In the genomic region with DNA sequence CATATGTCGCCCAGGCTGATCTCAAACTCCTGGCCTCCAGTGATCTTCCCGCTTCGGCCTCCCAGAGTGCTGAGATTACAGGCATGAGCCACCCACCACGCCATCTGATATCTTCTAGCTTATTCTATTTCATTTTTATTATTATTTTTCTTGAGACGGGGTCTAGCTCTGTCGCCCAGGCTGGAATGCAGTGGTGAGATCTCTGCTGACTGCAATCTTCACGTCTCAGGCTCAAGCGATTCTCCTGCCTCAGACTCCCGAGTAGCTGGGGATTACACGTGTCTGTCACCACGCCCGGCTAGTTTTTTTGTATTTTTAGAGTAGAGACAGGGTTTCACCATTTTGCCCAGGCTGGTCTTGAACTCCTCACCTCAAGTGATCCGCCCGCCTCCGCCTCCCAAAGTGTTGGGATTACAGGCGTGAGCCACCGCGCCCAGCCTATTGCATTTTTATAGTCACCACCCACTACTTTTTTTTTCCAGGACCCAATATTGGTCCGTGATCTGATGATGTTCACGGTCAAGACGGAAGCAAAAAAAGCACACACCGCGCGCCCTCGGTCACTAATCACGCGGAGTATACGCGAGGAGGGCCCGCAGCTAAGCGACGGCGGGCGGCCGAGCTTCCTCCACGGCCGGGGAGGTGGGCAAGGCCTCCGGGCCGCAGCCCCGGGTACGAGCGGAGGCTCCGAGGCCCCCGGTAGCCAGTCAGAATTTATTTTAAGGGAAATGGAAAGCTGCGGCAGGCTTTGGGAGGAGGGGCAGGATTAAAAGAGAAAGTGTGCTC, we compare ENCODE assay signal across 1 cellular context.
TF ChIP-seq lines count a peak whose summit lies in the region.

No MANE protein-coding gene starts in this region.

TF ChIP-seq in HepG2, 621 proteins besides CTCF, POLR2A, EP300 and RAD21 (continued from another document and continues in another):
- TF ChIP-seq, protein P1, sequence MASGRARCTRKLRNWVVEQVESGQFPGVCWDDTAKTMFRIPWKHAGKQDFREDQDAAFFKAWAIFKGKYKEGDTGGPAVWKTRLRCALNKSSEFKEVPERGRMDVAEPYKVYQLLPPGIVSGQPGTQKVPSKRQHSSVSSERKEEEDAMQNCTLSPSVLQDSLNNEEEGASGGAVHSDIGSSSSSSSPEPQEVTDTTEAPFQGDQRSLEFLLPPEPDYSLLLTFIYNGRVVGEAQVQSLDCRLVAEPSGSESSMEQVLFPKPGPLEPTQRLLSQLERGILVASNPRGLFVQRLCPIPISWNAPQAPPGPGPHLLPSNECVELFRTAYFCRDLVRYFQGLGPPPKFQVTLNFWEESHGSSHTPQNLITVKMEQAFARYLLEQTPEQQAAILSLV (CRISPR knock-in tag; IDR thresholded peaks at IDR 0.05; ENCODE audit: borderline replicate concordance): 0 out of 2 replicates have a peak, but pooled peaks have one; percentile 71
- TF ChIP-seq, protein P2, sequence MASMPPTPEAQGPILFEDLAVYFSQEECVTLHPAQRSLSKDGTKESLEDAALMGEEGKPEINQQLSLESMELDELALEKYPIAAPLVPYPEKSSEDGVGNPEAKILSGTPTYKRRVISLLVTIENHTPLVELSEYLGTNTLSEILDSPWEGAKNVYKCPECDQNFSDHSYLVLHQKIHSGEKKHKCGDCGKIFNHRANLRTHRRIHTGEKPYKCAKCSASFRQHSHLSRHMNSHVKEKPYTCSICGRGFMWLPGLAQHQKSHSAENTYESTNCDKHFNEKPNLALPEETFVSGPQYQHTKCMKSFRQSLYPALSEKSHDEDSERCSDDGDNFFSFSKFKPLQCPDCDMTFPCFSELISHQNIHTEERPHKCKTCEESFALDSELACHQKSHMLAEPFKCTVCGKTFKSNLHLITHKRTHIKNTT (CRISPR knock-in tag; IDR thresholded peaks at IDR 0.05): no peak
- TF ChIP-seq TP53 (CRISPR knock-in tag; conservative IDR thresholded peaks at IDR 0.05): no peak
- no peak for TF ChIP-seq MZF1 (CRISPR knock-in tag; IDR thresholded peaks at IDR 0.05; ENCODE audit: borderline replicate concordance)
- TF ChIP-seq NR2F6 (IDR thresholded peaks at IDR 0.05): no peak
- TF ChIP-seq NR2F6 (CRISPR knock-in tag; IDR thresholded peaks at IDR 0.05): no peak
- TF ChIP-seq ZNF746 (CRISPR knock-in tag; IDR thresholded peaks at IDR 0.05): peak; percentile 5; the same call in 1 of the 2 replicates
- no peak for TF ChIP-seq ATRX (CRISPR knock-in tag; IDR thresholded peaks at IDR 0.05; ENCODE audit: borderline replicate concordance)
- no peak for TF ChIP-seq SOX13 (IDR thresholded peaks at IDR 0.05)
- TF ChIP-seq SOX13 (CRISPR knock-in tag; conservative IDR thresholded peaks at IDR 0.05 in 1 of 2, IDR thresholded peaks at IDR 0.05 in 1 of 2): no peak
- peak; percentile 75; the same call in 1 of the 2 replicates for TF ChIP-seq AHR (CRISPR knock-in tag; IDR thresholded peaks at IDR 0.05)
- TF ChIP-seq MAFK (conservative IDR thresholded peaks at IDR 0.05 in 1 of 2, IDR thresholded peaks at IDR 0.05 in 1 of 2; ENCODE audit: low read length in 2 of 2): no peak
- TF ChIP-seq CBX5 (CRISPR knock-in tag; IDR thresholded peaks at IDR 0.05; ENCODE audit: borderline replicate concordance): peak; percentile 61; the same call in 1 of the 2 replicates
- TF ChIP-seq MED1 (CRISPR knock-in tag; IDR thresholded peaks at IDR 0.05): no peak
- 0 out of 2 replicates have a peak, but pooled peaks have one; percentile 2 for TF ChIP-seq ZNF510 (CRISPR knock-in tag; IDR thresholded peaks at IDR 0.05; ENCODE audit: low read depth)
- 0 out of 2 replicates have a peak, but pooled peaks have one; percentile 7 for TF ChIP-seq ZNF773 (CRISPR knock-in tag; IDR thresholded peaks at IDR 0.05; ENCODE audit: borderline replicate concordance)
- TF ChIP-seq ZBTB38 (CRISPR knock-in tag; IDR thresholded peaks at IDR 0.05): peak; percentile 10; the same call in 1 of the 2 replicates
- no peak for TF ChIP-seq ZFP36 (IDR thresholded peaks at IDR 0.05; ENCODE audit: borderline replicate concordance, low read depth, low read length, partially characterized antibody)
- TF ChIP-seq GLI4 (CRISPR knock-in tag; IDR thresholded peaks at IDR 0.05; ENCODE audit: borderline replicate concordance): peak; percentile 89
- peak; percentile 21; the same call in 1 of the 2 replicates for TF ChIP-seq ZNF589 (CRISPR knock-in tag; conservative IDR thresholded peaks at IDR 0.05)
- TF ChIP-seq KLF6 (CRISPR knock-in tag; IDR thresholded peaks at IDR 0.05): 0 out of 2 replicates have a peak, but pooled peaks have one; percentile 57
- TF ChIP-seq ZIK1 (CRISPR knock-in tag; IDR thresholded peaks at IDR 0.05; ENCODE audit: borderline replicate concordance, low read depth): no peak
- TF ChIP-seq GATAD1 (CRISPR knock-in tag; IDR thresholded peaks at IDR 0.05): 0 out of 2 replicates have a peak, but pooled peaks have one; percentile 38
- no peak for TF ChIP-seq ZNF468 (CRISPR knock-in tag; IDR thresholded peaks at IDR 0.05)
- TF ChIP-seq POLR2G (IDR thresholded peaks at IDR 0.05; ENCODE audit: low read depth, low read length): peak; percentile 77
- no peak for TF ChIP-seq MXD4 (CRISPR knock-in tag; IDR thresholded peaks at IDR 0.05)
- TF ChIP-seq IRX3 (CRISPR knock-in tag; IDR thresholded peaks at IDR 0.05; ENCODE audit: borderline replicate concordance, low read depth): no peak
- TF ChIP-seq ZNF496 (CRISPR knock-in tag; IDR thresholded peaks at IDR 0.05; ENCODE audit: insufficient replicate concordance): no peak
- TF ChIP-seq, protein P3, sequence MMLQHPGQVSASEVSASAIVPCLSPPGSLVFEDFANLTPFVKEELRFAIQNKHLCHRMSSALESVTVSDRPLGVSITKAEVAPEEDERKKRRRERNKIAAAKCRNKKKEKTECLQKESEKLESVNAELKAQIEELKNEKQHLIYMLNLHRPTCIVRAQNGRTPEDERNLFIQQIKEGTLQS (CRISPR knock-in tag; IDR thresholded peaks at IDR 0.05): 0 out of 2 replicates have a peak, but pooled peaks have one; percentile 39
- TF ChIP-seq CBX1 (IDR thresholded peaks at IDR 0.05; ENCODE audit: low read depth): no peak
- no peak for TF ChIP-seq ZNF557 (CRISPR knock-in tag; IDR thresholded peaks at IDR 0.05)
- TF ChIP-seq ZNF761 (CRISPR knock-in tag; conservative IDR thresholded peaks at IDR 0.05): no peak
- TF ChIP-seq CAMTA2 (CRISPR knock-in tag; IDR thresholded peaks at IDR 0.05; ENCODE audit: borderline replicate concordance): no peak
- TF ChIP-seq ZNF776 (CRISPR knock-in tag; IDR thresholded peaks at IDR 0.05): no peak
- 0 out of 2 replicates have a peak, but pooled peaks have one; percentile 9 for TF ChIP-seq ZNF292 (CRISPR knock-in tag; IDR thresholded peaks at IDR 0.05; ENCODE audit: borderline replicate concordance, low read depth)
- TF ChIP-seq HNRNPUL1 (IDR thresholded peaks at IDR 0.05; ENCODE audit: low read depth, low read length): no peak
- no peak for TF ChIP-seq ZNF432 (CRISPR knock-in tag; IDR thresholded peaks at IDR 0.05; ENCODE audit: borderline replicate concordance)
- no peak for TF ChIP-seq RFX3 (CRISPR knock-in tag; IDR thresholded peaks at IDR 0.05)
- TF ChIP-seq, protein P4, sequence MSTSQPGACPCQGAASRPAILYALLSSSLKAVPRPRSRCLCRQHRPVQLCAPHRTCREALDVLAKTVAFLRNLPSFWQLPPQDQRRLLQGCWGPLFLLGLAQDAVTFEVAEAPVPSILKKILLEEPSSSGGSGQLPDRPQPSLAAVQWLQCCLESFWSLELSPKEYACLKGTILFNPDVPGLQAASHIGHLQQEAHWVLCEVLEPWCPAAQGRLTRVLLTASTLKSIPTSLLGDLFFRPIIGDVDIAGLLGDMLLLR (CRISPR knock-in tag; IDR thresholded peaks at IDR 0.05): no peak
- no peak; the same call in 1 of the 2 replicates for TF ChIP-seq HOXD1 (CRISPR knock-in tag; IDR thresholded peaks at IDR 0.05)
- TF ChIP-seq ZNF615 (CRISPR knock-in tag; IDR thresholded peaks at IDR 0.05; ENCODE audit: borderline replicate concordance): peak; percentile 78; the same call in 1 of the 2 replicates
- TF ChIP-seq, protein P5, sequence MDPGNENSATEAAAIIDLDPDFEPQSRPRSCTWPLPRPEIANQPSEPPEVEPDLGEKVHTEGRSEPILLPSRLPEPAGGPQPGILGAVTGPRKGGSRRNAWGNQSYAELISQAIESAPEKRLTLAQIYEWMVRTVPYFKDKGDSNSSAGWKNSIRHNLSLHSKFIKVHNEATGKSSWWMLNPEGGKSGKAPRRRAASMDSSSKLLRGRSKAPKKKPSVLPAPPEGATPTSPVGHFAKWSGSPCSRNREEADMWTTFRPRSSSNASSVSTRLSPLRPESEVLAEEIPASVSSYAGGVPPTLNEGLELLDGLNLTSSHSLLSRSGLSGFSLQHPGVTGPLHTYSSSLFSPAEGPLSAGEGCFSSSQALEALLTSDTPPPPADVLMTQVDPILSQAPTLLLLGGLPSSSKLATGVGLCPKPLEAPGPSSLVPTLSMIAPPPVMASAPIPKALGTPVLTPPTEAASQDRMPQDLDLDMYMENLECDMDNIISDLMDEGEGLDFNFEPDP (CRISPR knock-in tag; conservative IDR thresholded peaks at IDR 0.05): no peak
- TF ChIP-seq, protein P6, sequence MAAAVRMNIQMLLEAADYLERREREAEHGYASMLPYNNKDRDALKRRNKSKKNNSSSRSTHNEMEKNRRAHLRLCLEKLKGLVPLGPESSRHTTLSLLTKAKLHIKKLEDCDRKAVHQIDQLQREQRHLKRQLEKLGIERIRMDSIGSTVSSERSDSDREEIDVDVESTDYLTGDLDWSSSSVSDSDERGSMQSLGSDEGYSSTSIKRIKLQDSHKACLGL (CRISPR knock-in tag; IDR thresholded peaks at IDR 0.05): no peak
- TF ChIP-seq, protein P7, sequence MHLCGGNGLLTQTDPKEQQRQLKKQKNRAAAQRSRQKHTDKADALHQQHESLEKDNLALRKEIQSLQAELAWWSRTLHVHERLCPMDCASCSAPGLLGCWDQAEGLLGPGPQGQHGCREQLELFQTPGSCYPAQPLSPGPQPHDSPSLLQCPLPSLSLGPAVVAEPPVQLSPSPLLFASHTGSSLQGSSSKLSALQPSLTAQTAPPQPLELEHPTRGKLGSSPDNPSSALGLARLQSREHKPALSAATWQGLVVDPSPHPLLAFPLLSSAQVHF (CRISPR knock-in tag; IDR thresholded peaks at IDR 0.05): 0 out of 2 replicates have a peak, but pooled peaks have one; percentile 67
- no peak; the same call in 1 of the 2 replicates for TF ChIP-seq KLF15 (CRISPR knock-in tag; IDR thresholded peaks at IDR 0.05; ENCODE audit: borderline replicate concordance)
- no peak for TF ChIP-seq ZNF382 (CRISPR knock-in tag; IDR thresholded peaks at IDR 0.05; ENCODE audit: borderline replicate concordance)
- peak; percentile 81 for TF ChIP-seq ZFX (CRISPR knock-in tag; IDR thresholded peaks at IDR 0.05; ENCODE audit: low read depth)
- no peak for TF ChIP-seq ASH2L (IDR thresholded peaks at IDR 0.05; ENCODE audit: insufficient read length, low read depth, low read length)
- no peak for TF ChIP-seq SIX4 (CRISPR knock-in tag; IDR thresholded peaks at IDR 0.05)
- no peak for TF ChIP-seq ZNF337 (CRISPR knock-in tag; IDR thresholded peaks at IDR 0.05; ENCODE audit: borderline replicate concordance, low read depth)
- no peak for TF ChIP-seq STAG1 (CRISPR knock-in tag; IDR thresholded peaks at IDR 0.05)
- TF ChIP-seq RCOR2 (CRISPR knock-in tag; IDR thresholded peaks at IDR 0.05): peak; percentile 65
- TF ChIP-seq, protein P8, sequence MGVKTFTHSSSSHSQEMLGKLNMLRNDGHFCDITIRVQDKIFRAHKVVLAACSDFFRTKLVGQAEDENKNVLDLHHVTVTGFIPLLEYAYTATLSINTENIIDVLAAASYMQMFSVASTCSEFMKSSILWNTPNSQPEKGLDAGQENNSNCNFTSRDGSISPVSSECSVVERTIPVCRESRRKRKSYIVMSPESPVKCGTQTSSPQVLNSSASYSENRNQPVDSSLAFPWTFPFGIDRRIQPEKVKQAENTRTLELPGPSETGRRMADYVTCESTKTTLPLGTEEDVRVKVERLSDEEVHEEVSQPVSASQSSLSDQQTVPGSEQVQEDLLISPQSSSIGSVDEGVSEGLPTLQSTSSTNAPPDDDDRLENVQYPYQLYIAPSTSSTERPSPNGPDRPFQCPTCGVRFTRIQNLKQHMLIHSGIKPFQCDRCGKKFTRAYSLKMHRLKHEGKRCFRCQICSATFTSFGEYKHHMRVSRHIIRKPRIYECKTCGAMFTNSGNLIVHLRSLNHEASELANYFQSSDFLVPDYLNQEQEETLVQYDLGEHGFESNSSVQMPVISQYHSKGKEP (CRISPR knock-in tag; IDR thresholded peaks at IDR 0.05): no peak
- TF ChIP-seq CEBPG (CRISPR knock-in tag; IDR thresholded peaks at IDR 0.05): no peak
- TF ChIP-seq, protein P9, sequence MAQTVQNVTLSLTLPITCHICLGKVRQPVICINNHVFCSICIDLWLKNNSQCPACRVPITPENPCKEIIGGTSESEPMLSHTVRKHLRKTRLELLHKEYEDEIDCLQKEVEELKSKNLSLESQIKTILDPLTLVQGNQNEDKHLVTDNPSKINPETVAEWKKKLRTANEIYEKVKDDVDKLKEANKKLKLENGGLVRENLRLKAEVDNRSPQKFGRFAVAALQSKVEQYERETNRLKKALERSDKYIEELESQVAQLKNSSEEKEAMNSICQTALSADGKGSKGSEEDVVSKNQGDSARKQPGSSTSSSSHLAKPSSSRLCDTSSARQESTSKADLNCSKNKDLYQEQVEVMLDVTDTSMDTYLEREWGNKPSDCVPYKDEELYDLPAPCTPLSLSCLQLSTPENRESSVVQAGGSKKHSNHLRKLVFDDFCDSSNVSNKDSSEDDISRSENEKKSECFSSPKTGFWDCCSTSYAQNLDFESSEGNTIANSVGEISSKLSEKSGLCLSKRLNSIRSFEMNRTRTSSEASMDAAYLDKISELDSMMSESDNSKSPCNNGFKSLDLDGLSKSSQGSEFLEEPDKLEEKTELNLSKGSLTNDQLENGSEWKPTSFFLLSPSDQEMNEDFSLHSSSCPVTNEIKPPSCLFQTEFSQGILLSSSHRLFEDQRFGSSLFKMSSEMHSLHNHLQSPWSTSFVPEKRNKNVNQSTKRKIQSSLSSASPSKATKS (CRISPR knock-in tag; IDR thresholded peaks at IDR 0.05): peak; percentile 82; the same call in 1 of the 2 replicates
- TF ChIP-seq, protein P10, sequence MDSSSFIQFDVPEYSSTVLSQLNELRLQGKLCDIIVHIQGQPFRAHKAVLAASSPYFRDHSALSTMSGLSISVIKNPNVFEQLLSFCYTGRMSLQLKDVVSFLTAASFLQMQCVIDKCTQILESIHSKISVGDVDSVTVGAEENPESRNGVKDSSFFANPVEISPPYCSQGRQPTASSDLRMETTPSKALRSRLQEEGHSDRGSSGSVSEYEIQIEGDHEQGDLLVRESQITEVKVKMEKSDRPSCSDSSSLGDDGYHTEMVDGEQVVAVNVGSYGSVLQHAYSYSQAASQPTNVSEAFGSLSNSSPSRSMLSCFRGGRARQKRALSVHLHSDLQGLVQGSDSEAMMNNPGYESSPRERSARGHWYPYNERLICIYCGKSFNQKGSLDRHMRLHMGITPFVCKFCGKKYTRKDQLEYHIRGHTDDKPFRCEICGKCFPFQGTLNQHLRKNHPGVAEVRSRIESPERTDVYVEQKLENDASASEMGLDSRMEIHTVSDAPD (CRISPR knock-in tag; IDR thresholded peaks at IDR 0.05): no peak
